Comparison of ENCODE assay signal across 15 cellular contexts in the genomic region with DNA sequence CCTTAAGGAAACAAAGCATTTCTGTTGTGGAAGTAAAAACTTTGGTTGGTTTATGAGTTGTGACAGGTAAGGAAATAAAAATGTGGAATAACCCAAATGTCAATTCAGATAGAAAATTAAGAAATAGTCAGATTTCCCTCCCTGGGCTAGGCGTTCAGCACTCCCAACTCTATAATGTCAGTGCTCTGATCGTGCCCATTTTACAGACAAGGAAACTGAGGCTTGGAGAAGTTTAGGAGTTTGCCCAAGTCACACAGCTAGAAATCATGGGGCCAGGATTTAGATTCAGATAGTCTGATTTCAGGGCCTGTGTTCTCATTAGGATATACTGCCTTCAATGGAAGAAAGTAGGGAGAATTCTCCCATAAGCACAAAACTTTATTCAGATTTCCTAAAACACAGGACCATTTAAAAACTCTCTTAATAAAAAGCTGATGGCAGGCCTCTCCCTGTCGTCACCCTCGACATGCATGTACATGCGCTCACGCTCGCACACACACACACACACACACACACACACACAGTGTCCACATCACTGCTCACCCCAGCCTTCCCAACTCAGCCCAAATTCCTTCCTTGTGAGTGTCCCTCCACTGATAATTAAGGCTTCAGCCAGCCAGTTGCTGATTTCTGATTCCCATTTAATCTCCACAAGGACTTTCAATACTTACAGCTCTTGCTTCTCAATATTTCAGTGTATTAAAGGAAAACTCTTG. TPM values are rescaled to one million over a fixed set of nuclear protein-coding genes. Genes with fewer than 3 reads are reported as not detected.
DNase-seq lines count a peak whose midpoint lies in the region; ATAC-seq and TF ChIP-seq lines count a peak whose summit lies in the region.
"Had no signal": no experiment of that assay in that cellular context is flagged by ENCODE, and none has a peak within 500 bp of the region (broad histone marks: within the 10 kb centered on the region; RNA-seq: fewer than 3 reads in every experiment).

No MANE protein-coding gene starts in this region.

- no peak for TF ChIP-seq CTCF in body of pancreas (IDR thresholded peaks at IDR 0.05)
- no peak for TF ChIP-seq CTCF in left ventricle myocardium inferior (IDR thresholded peaks at IDR 0.05; ENCODE audit: borderline replicate concordance)

- peak; percentile 81 for DNase-seq in GM04503 (ENCODE audit: low read depth)
- peak in 2 of 4 donors; percentile 14 to 35 for DNase-seq in body of pancreas
- peak; percentile 42 for DNase-seq in left ventricle myocardium inferior
- DNase-seq in skeletal muscle cell (ENCODE audit: low read depth) = peak; percentile 82
- DNase-seq in 8988T = no peak
- no peak for DNase-seq in AML-193 (lab: John Stamatoyannopoulos, UW)
- DNase-seq: activated naive CD4-positive, alpha-beta T cell treated with anti-CD3 and anti-CD28 coated beads, Interleukin-2, amount 10 ng/mL, durations not matched to agents 7 days and 5 days; Caco-2; erythroblast; GOT3; midbrain; NCI-H2029 had no signal

- intact Hi-C loops in body of pancreas (cut with DNase I) = no loop called here
- intact Hi-C loops in left ventricle myocardium inferior (cut with micrococcal nuclease) = no loop called here

- H3K36me3 ChIP-seq in body of pancreas (replicated peaks in 1 of 2; ENCODE audit: insufficient read depth in 1 of 2, low read depth in 2 of 2) (no peaks in the 10 kb centered on the region), left ventricle myocardium inferior (no peaks in the 10 kb centered on the region)

- H3K27me3 ChIP-seq in body of pancreas (no peaks in the 10 kb centered on the region), left ventricle myocardium inferior (ENCODE audit: low read depth) (peaks cover 13% of the 10 kb centered on the region)

- peaks cover 6% of the 10 kb centered on the region for H3K4me1 ChIP-seq in body of pancreas
- H3K4me1 ChIP-seq in left ventricle myocardium inferior = peaks cover 20% of the 10 kb centered on the region

- H3K27ac ChIP-seq in body of pancreas (no peak overlapping the region), left ventricle myocardium inferior (replicated peaks) (peak overlapping the region; percentile 60)

- 80 to 88% methylated on average over 7 of the region's 7 CpGs for WGBS in body of pancreas, 2 donors

- ATAC-seq in body of pancreas = peak; percentile 30
- ATAC-seq in HG02981 (IDR thresholded peaks at IDR 0.05; ENCODE audit: unreplicated experiment) = no peak
- ATAC-seq in GM21526 (IDR thresholded peaks at IDR 0.05; ENCODE audit: low FRiP score, unreplicated experiment) = no peak

- no peak for TF ChIP-seq POLR2A in body of pancreas (IDR thresholded peaks at IDR 0.05)

- no peaks in the 10 kb centered on the region for H3K9me3 ChIP-seq in body of pancreas
- no peaks in the 10 kb centered on the region for H3K9me3 ChIP-seq in left ventricle myocardium inferior (replicated peaks)
- H3K9me3 ChIP-seq: Caco-2 had no signal

- H3K4me3 ChIP-seq in body of pancreas (no peak overlapping the region), left ventricle myocardium inferior (peak overlapping the region; percentile 32), skeletal muscle cell (ENCODE audit: low read depth, low read length) (no peak overlapping the region)

RNA-seq across cellular contexts. Expression of a gene that starts 49.1 kb away (rescaled TPM):
- total RNA-seq in body of pancreas (not detected), left ventricle myocardium inferior (0.05 TPM)
- total RNA-seq: temporal lobe had no signal

Comparison
In these comparisons a context has a peak if more than half of its experiments do, and no peak if none do; other contexts are left out.
1. DNase-seq: peak in GM04503 (single experiment), left ventricle myocardium inferior (single experiment) and skeletal muscle cell (single experiment); none in 8988T (single experiment) and AML-193 (0 of 2).